In genomic region chr16:4365014-4365406, GRCh38 we compare ENCODE assay signal across 16 cellular contexts. TPM values are rescaled to one million over a fixed set of nuclear protein-coding genes. Genes with fewer than 3 reads are reported as not detected.
DNase-seq lines count a peak whose midpoint lies in the region; ATAC-seq and TF ChIP-seq lines count a peak whose summit lies in the region.
"Had no signal": no experiment of that assay in that cellular context is flagged by ENCODE, and none has a peak within 500 bp of the region (broad histone marks: within the 10 kb centered on the region; RNA-seq: fewer than 3 reads in every experiment).

No MANE protein-coding gene starts in this region.

- no peak overlapping the region for H3K27ac Mint-ChIP-seq in stimulated activated effector memory CD8-positive, alpha-beta T cell treated with anti-CD3 and anti-CD28 coated beads, Interleukin-12 subunit alpha, Interleukin-12 subunit beta, amount 100 ng/mL, for 72 hours
- no peak overlapping the region for H3K27ac Mint-ChIP-seq in chondrocyte (ENCODE audit: unreplicated experiment)
- H3K27ac Mint-ChIP-seq: T-helper 2 cell treated with Interferon-gamma antibody and Interleukin-4, amounts not matched to agents 5 μg/mL and 100 μg/mL, for 36 hours had no signal

- DNase-seq in stimulated activated effector memory CD8-positive, alpha-beta T cell treated with anti-CD3 and anti-CD28 coated beads, Interleukin-12 subunit alpha, Interleukin-12 subunit beta, amount 100 ng/mL, for 72 hours (ENCODE audit: low spot score in 2 of 2): no peak
- DNase-seq in NCI-H2227 (lab: John Stamatoyannopoulos, UW; ENCODE audit: unreplicated experiment): no peak
- DNase-seq in chondrocyte (ENCODE audit: low spot score): no peak
- no peak for DNase-seq in GF-D8 (lab: John Stamatoyannopoulos, UW)
- DNase-seq: activated CD4-positive, alpha-beta T cell treated with anti-CD3 and anti-CD28 coated beads for 1 hour; brain microvascular endothelial cell; NCI-H1417 treated with DMSO at 0.1 percent for 48 hours; NCI-H2227 treated with DMSO at 0.1 percent for 48 hours had no signal

- peaks cover 16% of the 10 kb centered on the region for H3K4me1 Mint-ChIP-seq in stimulated activated effector memory CD8-positive, alpha-beta T cell treated with anti-CD3 and anti-CD28 coated beads, Interleukin-12 subunit alpha, Interleukin-12 subunit beta, amount 100 ng/mL, for 72 hours
- H3K4me1 Mint-ChIP-seq in chondrocyte (ENCODE audit: low read depth): peaks cover 7% of the 10 kb centered on the region
- H3K4me1 Mint-ChIP-seq: activated naive CD4-positive, alpha-beta T cell treated with anti-CD3 and anti-CD28 coated beads, Interleukin-2, amount 50 U/mL, for 24 hours had no signal

- H3K4me3 Mint-ChIP-seq in stimulated activated effector memory CD8-positive, alpha-beta T cell treated with anti-CD3 and anti-CD28 coated beads, Interleukin-12 subunit alpha, Interleukin-12 subunit beta, amount 100 ng/mL, for 72 hours: no peak overlapping the region
- no peak overlapping the region for H3K4me3 Mint-ChIP-seq in chondrocyte (ENCODE audit: unreplicated experiment)
- H3K4me3 Mint-ChIP-seq: activated naive CD4-positive, alpha-beta T cell treated with anti-CD3 and anti-CD28 coated beads, Interleukin-2, amount 50 U/mL, for 24 hours; T-helper 2 cell treated with Interferon-gamma antibody and Interleukin-4, amounts not matched to agents 5 μg/mL and 100 μg/mL, for 36 hours had no signal

- no peaks in the 10 kb centered on the region for H3K9me3 Mint-ChIP-seq in stimulated activated effector memory CD8-positive, alpha-beta T cell treated with anti-CD3 and anti-CD28 coated beads, Interleukin-12 subunit alpha, Interleukin-12 subunit beta, amount 100 ng/mL, for 72 hours
- H3K9me3 Mint-ChIP-seq in chondrocyte (ENCODE audit: low read depth): no peaks in the 10 kb centered on the region
- H3K9me3 Mint-ChIP-seq: activated naive CD4-positive, alpha-beta T cell treated with anti-CD3 and anti-CD28 coated beads, Interleukin-2, amount 50 U/mL, for 24 hours; T-helper 2 cell treated with Interferon-gamma antibody and Interleukin-4, amounts not matched to agents 5 μg/mL and 100 μg/mL, for 36 hours had no signal

- no peak for TF ChIP-seq CTCF in chondrocyte (IDR thresholded peaks at IDR 0.05)

- no peaks in the 10 kb centered on the region for H3K27me3 Mint-ChIP-seq in chondrocyte (ENCODE audit: low read depth)
- H3K27me3 Mint-ChIP-seq: activated naive CD4-positive, alpha-beta T cell treated with anti-CD3 and anti-CD28 coated beads, Interleukin-2, amount 50 U/mL, for 24 hours had no signal

- peak; percentile 78 for ATAC-seq in GM18520 (IDR thresholded peaks at IDR 0.05; ENCODE audit: unreplicated experiment)
- peak; percentile 54 for ATAC-seq in HG02588 (IDR thresholded peaks at IDR 0.05; ENCODE audit: unreplicated experiment)
- peak; percentile 69 for ATAC-seq in HG03565 (IDR thresholded peaks at IDR 0.05; ENCODE audit: unreplicated experiment)
- ATAC-seq in stimulated activated effector memory CD8-positive, alpha-beta T cell treated with anti-CD3 and anti-CD28 coated beads, Interleukin-12 subunit alpha, Interleukin-12 subunit beta, amount 100 ng/mL, for 72 hours: peak; percentile 14
- no peak for ATAC-seq in HG03280 (IDR thresholded peaks at IDR 0.05; ENCODE audit: unreplicated experiment)
- ATAC-seq: right cardiac atrium, Right ventricle myocardium inferior had no signal

- H3K36me3 Mint-ChIP-seq in stimulated activated effector memory CD8-positive, alpha-beta T cell treated with anti-CD3 and anti-CD28 coated beads, Interleukin-12 subunit alpha, Interleukin-12 subunit beta, amount 100 ng/mL, for 72 hours: peaks cover 64% of the 10 kb centered on the region
- H3K36me3 Mint-ChIP-seq in chondrocyte (ENCODE audit: low read depth): peaks cover 1% of the 10 kb centered on the region
- H3K36me3 Mint-ChIP-seq: activated naive CD4-positive, alpha-beta T cell treated with anti-CD3 and anti-CD28 coated beads, Interleukin-2, amount 50 U/mL, for 24 hours had no signal

RNA-seq across cellular contexts. Expression of gene VASN, which starts 6.6 kb away (rescaled TPM):
- total RNA-seq in chondrocyte: 79.7 to 82.0 TPM (median 81.8 TPM) in 3 replicates

RNA-seq across cellular contexts. Expression of gene PAM16, which starts 13.9 kb away (rescaled TPM):
- total RNA-seq in chondrocyte: 21.6 to 24.4 TPM (median 22.4 TPM) in 3 replicates

RNA-seq across cellular contexts. Expression of gene GLIS2, which starts 49.1 kb away (rescaled TPM):
- total RNA-seq in chondrocyte: 58.7 to 62.8 TPM (median 61.2 TPM) in 3 replicates

RNA-seq across cellular contexts. Expression of gene CORO7, which starts 51.4 kb away (rescaled TPM):
- 18.8 to 26.0 TPM (median 24.6 TPM) in 3 replicates for total RNA-seq in chondrocyte
